5 cellular contexts compared by ENCODE assay signal in the genomic region with DNA sequence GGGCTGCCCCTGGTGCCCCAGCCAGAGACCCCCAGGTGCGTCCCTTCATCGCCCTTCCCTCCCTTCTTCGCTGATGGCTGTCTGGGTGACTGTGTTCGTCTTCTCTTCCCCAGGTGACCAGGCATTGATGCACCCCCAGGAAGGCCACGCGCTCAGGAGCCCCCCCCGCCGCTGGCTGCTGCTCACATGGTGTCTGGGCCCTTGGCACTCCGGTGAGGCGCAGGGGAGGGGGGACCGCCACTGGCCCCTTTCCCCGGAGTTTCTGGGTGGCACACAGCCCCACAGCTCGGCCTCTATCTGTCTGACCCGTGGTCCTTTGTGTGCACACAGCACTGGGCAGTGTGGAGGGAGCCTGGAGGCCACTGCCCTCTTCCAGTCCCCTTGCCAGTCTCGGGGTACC. TPM values are rescaled to one million over a fixed set of nuclear protein-coding genes. Genes with fewer than 3 reads are reported as not detected.
"Had no signal": no experiment of that assay in that cellular context is flagged by ENCODE, and none has a peak within 500 bp of the region (broad histone marks: within the 10 kb centered on the region; RNA-seq: fewer than 3 reads in every experiment).

No MANE protein-coding gene starts in this region.

RNA-seq across cellular contexts. Expression of a gene that starts 24.5 kb away (rescaled TPM):
- total RNA-seq: ascending aorta had no signal

RNA-seq across cellular contexts. Expression of a gene that starts 59.1 kb away (rescaled TPM):
- total RNA-seq: ascending aorta, esophagus mucosa, mammary epithelial cell, mononuclear cell, omental fat pad had no signal
